ENCODE assay signal across 19 cellular contexts in genomic region chr2:46841621-46842020, GRCh38.
DNase-seq lines count a peak whose midpoint lies in the region; ATAC-seq and TF ChIP-seq lines count a peak whose summit lies in the region.
"Had no signal": no experiment of that assay in that cellular context is flagged by ENCODE, and none has a peak within 500 bp of the region (broad histone marks: within the 10 kb centered on the region; RNA-seq: fewer than 3 reads in every experiment).

No MANE protein-coding gene starts in this region.

- no peak overlapping the region for H3K27ac ChIP-seq in stomach
- H3K27ac ChIP-seq: 22Rv1, coronary artery had no signal

- no peak overlapping the region for H3K4me3 ChIP-seq in stomach
- H3K4me3 ChIP-seq: coronary artery had no signal

- no peak for TF ChIP-seq EP300 in stomach (IDR thresholded peaks at IDR 0.05)

- TF ChIP-seq POLR2A in stomach (IDR thresholded peaks at IDR 0.05) (no peak), GM18505 (IDR thresholded peaks at IDR 0.05; ENCODE audit: borderline replicate concordance, extremely low read depth, insufficient read depth, insufficient read length) (no peak)

- intact Hi-C loops in stomach (cut with DNase I; ENCODE audit: low total_unique reads): no loop called here

- DNase-seq in activated effector memory CD4-positive, alpha-beta T cell treated with anti-CD3 and anti-CD28 coated beads, Interleukin-2, amount 50 U/mL, for 16 hours: peak; percentile 10
- no peak for DNase-seq in activated effector memory CD4-positive, alpha-beta T cell treated with Interleukin-2 at 50 U/mL for 16 hours
- DNase-seq in SIG-M5 (lab: John Stamatoyannopoulos, UW): peak; percentile 23
- peak; percentile 7 for DNase-seq in globus pallidus (ENCODE audit: low spot score)
- DNase-seq in stomach: peak; percentile 41
- DNase-seq: activated CD4-positive, CD25-positive, alpha-beta regulatory T cell; activated gamma-delta T cell; aorta; CD8-positive, alpha-beta T cell; EL; HCEC 1CT; NCI-H1417 treated with DMSO at 0.1 percent for 48 hours; NCI-H2227 treated with DMSO at 0.1 percent for 48 hours had no signal

- H3K36me3 ChIP-seq in stomach: no peaks in the 10 kb centered on the region

- 23 to 47% (median 39%) methylated on average over 4 of the region's 4 CpGs for WGBS in stomach, 5 donors

- no peaks in the 10 kb centered on the region for H3K9me3 ChIP-seq in stomach

- ATAC-seq in GM21723 (IDR thresholded peaks at IDR 0.05; ENCODE audit: unreplicated experiment) (no peak), HG02970 (IDR thresholded peaks at IDR 0.05; ENCODE audit: low FRiP score, unreplicated experiment) (no peak), GM18505 (IDR thresholded peaks at IDR 0.05; ENCODE audit: unreplicated experiment) (no peak)
- ATAC-seq: CD8-positive, alpha-beta T cell; SK-N-SH treated with all-trans-retinoic acid at 6 μM for 48 hours had no signal

- H3K4me1 ChIP-seq in stomach: peaks cover 8 to 33% (median 13%) of the 10 kb centered on the region in 4 donors

- H3K27me3 ChIP-seq in stomach: no peaks in the 10 kb centered on the region

- TF ChIP-seq CTCF in stomach (IDR thresholded peaks at IDR 0.05): no peak
